ENCODE assay signal across 17 cellular contexts in the genomic region with DNA sequence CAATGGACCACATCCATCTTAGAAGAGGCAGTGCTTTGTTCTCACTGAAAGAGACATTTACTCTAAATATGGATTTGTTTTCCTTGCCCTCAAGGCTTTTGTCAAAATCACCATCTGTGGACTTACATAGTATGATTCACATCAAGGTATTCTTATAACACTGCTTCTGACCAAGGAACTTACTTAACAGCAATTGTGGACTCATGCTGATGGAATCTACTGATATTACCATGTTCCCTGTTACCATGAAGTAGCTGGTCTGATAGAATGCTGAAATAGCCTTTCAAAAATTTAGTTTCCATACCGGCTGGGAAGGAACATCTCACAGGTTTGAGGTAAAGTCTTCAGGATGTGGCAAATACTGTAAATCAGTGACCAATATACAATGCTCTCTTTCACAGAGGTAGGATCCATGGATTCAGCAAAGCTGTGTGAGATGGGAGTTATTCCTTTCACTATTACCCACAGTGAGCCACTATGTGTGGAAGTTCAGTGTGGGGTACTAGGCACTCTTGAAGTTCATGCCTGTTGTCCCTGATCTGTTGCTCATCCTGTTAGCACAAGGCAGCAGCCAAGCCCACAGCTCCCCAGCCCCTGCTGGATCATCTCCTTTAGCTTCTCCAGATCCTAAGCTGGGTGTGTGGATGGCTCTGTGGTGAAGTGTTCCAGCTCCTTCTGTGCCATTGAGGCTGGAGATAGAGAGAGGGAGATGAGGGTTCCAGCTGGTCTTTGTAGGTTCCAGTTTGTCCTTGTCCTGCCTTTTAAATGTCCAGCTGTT.
A peak's percentile ranks its signal among the peaks of the same experiment; 100 is the strongest.
DNase-seq lines count a peak whose midpoint lies in the region; ATAC-seq and TF ChIP-seq lines count a peak whose summit lies in the region.
"Had no signal": no experiment of that assay in that cellular context is flagged by ENCODE, and none has a peak within 500 bp of the region (broad histone marks: within the 10 kb centered on the region; RNA-seq: fewer than 3 reads in every experiment).

No MANE protein-coding gene starts in this region.

- H3K4me3 ChIP-seq in fibroblast of villous mesenchyme (ENCODE audit: low read depth, low read length) = no peak overlapping the region
- H3K4me3 ChIP-seq: dorsolateral prefrontal cortex, thoracic aorta had no signal

- H3K27ac Mint-ChIP-seq in activated naive CD8-positive, alpha-beta T cell treated with anti-CD3 and anti-CD28 coated beads, Interleukin-2, amount 50 U/mL, for 24 hours = no peak overlapping the region
- no peak overlapping the region for H3K27ac Mint-ChIP-seq in activated naive CD8-positive, alpha-beta T cell treated with anti-CD3 and anti-CD28 coated beads for 36 hours
- H3K27ac Mint-ChIP-seq in chondrocyte (ENCODE audit: unreplicated experiment) = no peak overlapping the region
- H3K27ac Mint-ChIP-seq: activated naive CD8-positive, alpha-beta T cell treated with anti-CD3 and anti-CD28 coated beads, Interleukin-2, amount 10 ng/mL, durations not matched to agents 7 days and 5 days; H9 had no signal

- no peaks in the 10 kb centered on the region for H3K27me3 Mint-ChIP-seq in activated naive CD8-positive, alpha-beta T cell treated with anti-CD3 and anti-CD28 coated beads, Interleukin-2, amount 50 U/mL, for 24 hours
- no peaks in the 10 kb centered on the region for H3K27me3 Mint-ChIP-seq in activated naive CD8-positive, alpha-beta T cell treated with anti-CD3 and anti-CD28 coated beads for 36 hours
- no peaks in the 10 kb centered on the region for H3K27me3 Mint-ChIP-seq in chondrocyte (ENCODE audit: low read depth)
- H3K27me3 Mint-ChIP-seq: activated naive CD8-positive, alpha-beta T cell treated with anti-CD3 and anti-CD28 coated beads, Interleukin-2, amount 10 ng/mL, durations not matched to agents 7 days and 5 days had no signal

- ATAC-seq in activated naive CD8-positive, alpha-beta T cell treated with anti-CD3 and anti-CD28 coated beads, Interleukin-2, amount 50 U/mL, for 24 hours = peak; percentile 20
- no peak for ATAC-seq in GM19023 (IDR thresholded peaks at IDR 0.05; ENCODE audit: unreplicated experiment)
- ATAC-seq: HepG2 had no signal

- no peaks in the 10 kb centered on the region for H3K36me3 Mint-ChIP-seq in activated naive CD8-positive, alpha-beta T cell treated with anti-CD3 and anti-CD28 coated beads, Interleukin-2, amount 50 U/mL, for 24 hours (ENCODE audit: low read depth)
- no peaks in the 10 kb centered on the region for H3K36me3 Mint-ChIP-seq in activated naive CD8-positive, alpha-beta T cell treated with anti-CD3 and anti-CD28 coated beads for 36 hours
- no peaks in the 10 kb centered on the region for H3K36me3 Mint-ChIP-seq in chondrocyte (ENCODE audit: low read depth)
- H3K36me3 Mint-ChIP-seq: activated naive CD8-positive, alpha-beta T cell treated with anti-CD3 and anti-CD28 coated beads, Interleukin-2, amount 10 ng/mL, durations not matched to agents 7 days and 5 days had no signal

- H3K4me1 Mint-ChIP-seq in activated naive CD8-positive, alpha-beta T cell treated with anti-CD3 and anti-CD28 coated beads, Interleukin-2, amount 50 U/mL, for 24 hours = no peaks in the 10 kb centered on the region
- no peaks in the 10 kb centered on the region for H3K4me1 Mint-ChIP-seq in activated naive CD8-positive, alpha-beta T cell treated with anti-CD3 and anti-CD28 coated beads for 36 hours
- peaks cover 17% of the 10 kb centered on the region for H3K4me1 Mint-ChIP-seq in chondrocyte (ENCODE audit: low read depth)
- H3K4me1 Mint-ChIP-seq: activated naive CD8-positive, alpha-beta T cell treated with anti-CD3 and anti-CD28 coated beads, Interleukin-2, amount 10 ng/mL, durations not matched to agents 7 days and 5 days had no signal

- no peak for DNase-seq in activated naive CD8-positive, alpha-beta T cell treated with anti-CD3 and anti-CD28 coated beads, Interleukin-2, amount 50 U/mL, for 24 hours
- no peak for DNase-seq in activated naive CD8-positive, alpha-beta T cell treated with anti-CD3 and anti-CD28 coated beads for 36 hours
- peak; percentile 77 for DNase-seq in amniotic epithelial cell (ENCODE audit: low read depth)
- peak; percentile 82 for DNase-seq in fibroblast of villous mesenchyme (ENCODE audit: low read depth)
- no peak for DNase-seq in COLO668 (lab: John Stamatoyannopoulos, UW; ENCODE audit: unreplicated experiment)
- no peak for DNase-seq in AG20443 (ENCODE audit: low spot score)
- no peak for DNase-seq in chondrocyte (ENCODE audit: low spot score)
- DNase-seq: activated naive CD8-positive, alpha-beta T cell treated with anti-CD3 and anti-CD28 coated beads, Interleukin-2, amount 10 ng/mL, durations not matched to agents 7 days and 5 days; DMS79; dorsolateral prefrontal cortex; H9; NCI-H1105; NCI-H510A treated with DMSO at 0.1 percent for 48 hours; small intestine had no signal

- H3K9me3 Mint-ChIP-seq in activated naive CD8-positive, alpha-beta T cell treated with anti-CD3 and anti-CD28 coated beads, Interleukin-2, amount 50 U/mL, for 24 hours = no peaks in the 10 kb centered on the region
- H3K9me3 Mint-ChIP-seq in activated naive CD8-positive, alpha-beta T cell treated with anti-CD3 and anti-CD28 coated beads for 36 hours = no peaks in the 10 kb centered on the region
- no peaks in the 10 kb centered on the region for H3K9me3 Mint-ChIP-seq in chondrocyte (ENCODE audit: low read depth)
- H3K9me3 Mint-ChIP-seq: activated naive CD8-positive, alpha-beta T cell treated with anti-CD3 and anti-CD28 coated beads, Interleukin-2, amount 10 ng/mL, durations not matched to agents 7 days and 5 days; H9 had no signal

- no peak overlapping the region for H3K4me3 Mint-ChIP-seq in activated naive CD8-positive, alpha-beta T cell treated with anti-CD3 and anti-CD28 coated beads, Interleukin-2, amount 50 U/mL, for 24 hours
- H3K4me3 Mint-ChIP-seq in activated naive CD8-positive, alpha-beta T cell treated with anti-CD3 and anti-CD28 coated beads for 36 hours = no peak overlapping the region
- no peak overlapping the region for H3K4me3 Mint-ChIP-seq in chondrocyte (ENCODE audit: unreplicated experiment)
- H3K4me3 Mint-ChIP-seq: activated naive CD8-positive, alpha-beta T cell treated with anti-CD3 and anti-CD28 coated beads, Interleukin-2, amount 10 ng/mL, durations not matched to agents 7 days and 5 days; H9 had no signal

- TF ChIP-seq CTCF in fibroblast of villous mesenchyme (IDR thresholded peaks at IDR 0.05; ENCODE audit: insufficient read depth, low read depth, low read length) = no peak
- no peak for TF ChIP-seq CTCF in chondrocyte (IDR thresholded peaks at IDR 0.05)

Comparison
In these comparisons a context has a peak if more than half of its experiments do, and no peak if none do; other contexts are left out.
1. DNase-seq: peak in amniotic epithelial cell (single experiment) and fibroblast of villous mesenchyme (single experiment); none in activated naive CD8-positive, alpha-beta T cell treated with anti-CD3 and anti-CD28 coated beads, Interleukin-2, amount 50 U/mL, for 24 hours (single experiment), activated naive CD8-positive, alpha-beta T cell treated with anti-CD3 and anti-CD28 coated beads for 36 hours (single experiment), COLO668 (single experiment), AG20443 (single experiment) and chondrocyte (single experiment).